ENCODE assay signal across 16 cellular contexts in the genomic region with DNA sequence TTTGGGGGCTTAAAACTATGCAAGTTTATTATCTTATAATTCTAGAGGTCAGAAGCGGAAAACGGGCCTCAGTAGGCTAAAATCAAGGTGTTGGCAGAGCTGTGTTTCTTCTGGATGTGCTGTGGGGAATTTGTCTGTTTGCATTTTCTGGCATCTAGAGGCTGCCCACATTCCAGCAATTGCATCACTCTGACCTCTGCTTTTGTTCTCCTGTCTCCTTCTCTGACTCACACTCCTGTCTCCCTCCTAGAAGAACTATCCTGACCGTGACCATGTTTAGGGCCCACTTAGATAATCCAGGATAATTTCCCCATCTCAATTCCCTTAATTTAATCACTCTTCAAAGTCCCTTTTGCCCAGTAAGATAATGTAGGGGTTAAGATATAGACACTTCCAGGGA.
DNase-seq lines count a peak whose midpoint lies in the region; ATAC-seq, FAIRE-seq and TF ChIP-seq lines count a peak whose summit lies in the region.
"Had no signal": no experiment of that assay in that cellular context is flagged by ENCODE, and none has a peak within 500 bp of the region (broad histone marks: within the 10 kb centered on the region; RNA-seq: fewer than 3 reads in every experiment).

No MANE protein-coding gene starts in this region.

- peak; percentile 89 for ATAC-seq in left ventricle myocardium superior
- ATAC-seq: activated CD8-positive, alpha-beta memory T cell treated with anti-CD3 and anti-CD28 coated beads, Interleukin-2, amount 10 ng/mL, durations not matched to agents 7 days and 5 days had no signal

- H3K27me3 ChIP-seq in bronchial epithelial cell (ENCODE audit: control insufficient read depth, insufficient read depth, low read length) (no peaks in the 10 kb centered on the region), sigmoid colon (no peaks in the 10 kb centered on the region)
- H3K27me3 ChIP-seq: tibial nerve had no signal

- peak; percentile 68 for DNase-seq in A172 (ENCODE audit: low spot score)
- DNase-seq in M059J (ENCODE audit: low read depth): peak; percentile 65
- peak; percentile 74 for DNase-seq in bronchial epithelial cell (ENCODE audit: low read depth)
- DNase-seq in left ventricle myocardium superior: no peak
- no peak for DNase-seq in stimulated activated naive CD4-positive, alpha-beta T cell (lab: John Stamatoyannopoulos, UW)
- DNase-seq in sigmoid colon: no peak
- no peak for DNase-seq in NCI-H1930 (lab: John Stamatoyannopoulos, UW)
- DNase-seq in erythroblast (lab: John Stamatoyannopoulos, UW): no peak
- DNase-seq: activated CD8-positive, alpha-beta memory T cell treated with anti-CD3 and anti-CD28 coated beads, Interleukin-2, amount 10 ng/mL, durations not matched to agents 7 days and 5 days; Calu3; effector CD4-positive, alpha-beta T cell; KG1; naive B cell; NCI-H2107; OCI-M1 had no signal

- TF ChIP-seq POLR2A in sigmoid colon (IDR thresholded peaks at IDR 0.05) (no peak), erythroblast (IDR thresholded peaks at IDR 0.05; ENCODE audit: low read length) (no peak)

- H3K4me3 ChIP-seq in bronchial epithelial cell (ENCODE audit: low read depth, low read length) (no peak overlapping the region), sigmoid colon (no peak overlapping the region)
- H3K4me3 ChIP-seq: tibial nerve had no signal

- no peak for TF ChIP-seq CTCF in bronchial epithelial cell (IDR thresholded peaks at IDR 0.05; ENCODE audit: insufficient read depth, low read length, severe bottlenecking)
- TF ChIP-seq CTCF in sigmoid colon (IDR thresholded peaks at IDR 0.05): no peak

- no peaks in the 10 kb centered on the region for H3K36me3 ChIP-seq in bronchial epithelial cell (ENCODE audit: control insufficient read depth, insufficient read depth, low read length)
- H3K36me3 ChIP-seq in sigmoid colon: no peaks in the 10 kb centered on the region
- H3K36me3 ChIP-seq: tibial nerve had no signal

- peaks cover 0 to 5% (median 0%) of the 10 kb centered on the region in 4 donors for H3K9me3 ChIP-seq in sigmoid colon

- intact Hi-C loops in left ventricle myocardium superior (cut with micrococcal nuclease): no loop called here
- intact Hi-C loops in sigmoid colon (cut with DNase I): no loop called here

- no peak for TF ChIP-seq EP300 in sigmoid colon (IDR thresholded peaks at IDR 0.05)

- FAIRE-seq in bronchial epithelial cell (lab: Jason Lieb, UNC): no peak

- WGBS in sigmoid colon, 2 donors: 65 to 78% methylated on average over 3 of the region's 3 CpGs

- H3K4me1 ChIP-seq in sigmoid colon: peaks cover 0 to 16% (median 11%) of the 10 kb centered on the region in 4 donors

- peak overlapping the region in 2 of 4 donors; percentile 38 to 60 for H3K27ac ChIP-seq in sigmoid colon
- H3K27ac ChIP-seq: tibial nerve had no signal

Comparison
In these comparisons a context has a peak if more than half of its experiments do, and no peak if none do; other contexts are left out.
1. DNase-seq: peak in A172 (single experiment), M059J (single experiment) and bronchial epithelial cell (single experiment); none in left ventricle myocardium superior (single experiment), stimulated activated naive CD4-positive, alpha-beta T cell (0 of 6), sigmoid colon (single experiment), NCI-H1930 (0 of 2) and erythroblast (0 of 2).